24 cellular contexts compared by ENCODE assay signal in the genomic region with DNA sequence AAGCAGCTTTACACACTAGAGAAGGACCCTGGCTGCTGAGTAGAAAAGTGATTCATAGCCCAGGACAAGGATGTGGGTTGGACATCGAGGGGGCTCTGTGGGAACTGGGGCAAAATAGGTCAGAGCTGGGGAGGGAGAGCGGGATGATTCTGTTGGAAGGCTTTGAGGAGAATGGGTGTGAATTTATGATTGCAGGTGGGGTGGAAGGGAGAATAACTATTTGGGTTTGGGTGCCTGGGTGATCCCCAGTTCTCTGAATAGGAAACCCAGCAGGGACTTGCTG. TPM values are rescaled to one million over a fixed set of nuclear protein-coding genes. Genes with fewer than 3 reads are reported as not detected.
DNase-seq lines count a peak whose midpoint lies in the region; ATAC-seq, FAIRE-seq and TF ChIP-seq lines count a peak whose summit lies in the region.
"Had no signal": no experiment of that assay in that cellular context is flagged by ENCODE, and none has a peak within 500 bp of the region (broad histone marks: within the 10 kb centered on the region; RNA-seq: fewer than 3 reads in every experiment).

No MANE protein-coding gene starts in this region.

- no TSS peak for BruUV-seq in HepG2 (replicated peaks; lab: Mats Ljungman, UMichigan)

- H3K27ac Mint-ChIP-seq in WTC11: no peak overlapping the region
- H3K27ac Mint-ChIP-seq: CD14-positive monocyte; CD4-positive, alpha-beta T cell; CD8-positive, alpha-beta memory T cell; HFFc6 had no signal

- in situ Hi-C loops in HepG2 (cut with HindIII; ENCODE audit: extremely low pct_ligation_motif_present, low pct_unique_long_range_greater_than_20kb): loop anchor here (5.0 kb wide), 1 partner anchor 57 kb away; no protein-coding TSS in a partner anchor

- H3K4me3 Mint-ChIP-seq in WTC11: no peak overlapping the region
- H3K4me3 Mint-ChIP-seq: CD14-positive monocyte; CD4-positive, alpha-beta T cell; CD8-positive, alpha-beta memory T cell; HFFc6 had no signal

- H3K4me2 ChIP-seq in HepG2 (ENCODE audit: low read depth, low read length): no peak overlapping the region
- H3K4me2 ChIP-seq: A549; BLaER1 treated with 17β-estradiol and CSF1 and Interleukin-3, amounts not matched to agents 10 nM and 100 nM had no signal

- no peak overlapping the region for H3K9ac ChIP-seq in HepG2 (ENCODE audit: insufficient read depth, low read depth, low read length)
- H3K9ac ChIP-seq: BLaER1 treated with 17β-estradiol and CSF1 and Interleukin-3, amounts not matched to agents 10 nM and 100 nM had no signal

- CTCF ChIA-PET in HepG2 (lab: Yijun Ruan, JAX; ENCODE audit: low intra/inter-chr PET ratio, low total read pairs) (no interaction called here), WTC11 (lab: Charles Lee) (no interaction called here)

- WGBS in body of pancreas, 2 donors: 68 to 86% methylated on average over 2 of the region's 2 CpGs
- WGBS in HepG2 (ENCODE audit: low lambda C conversion rate): 75% methylated on average over 2 of the region's 2 CpGs

- peaks cover 8% of the 10 kb centered on the region for H3K4me1 ChIP-seq in body of pancreas
- peaks cover 19% of the 10 kb centered on the region for H3K4me1 ChIP-seq in HepG2 (ENCODE audit: insufficient read depth, low read length)
- no peaks in the 10 kb centered on the region for H3K4me1 ChIP-seq in Peyer's patch
- H3K4me1 ChIP-seq: A549, BE2C, HAP-1 had no signal

- no peaks in the 10 kb centered on the region for H3K27me3 ChIP-seq in body of pancreas
- H3K27me3 ChIP-seq in HepG2 (ENCODE audit: control insufficient read depth in 1 of 2, insufficient read depth in 2 of 2, low read length in 2 of 2): no peaks in the 10 kb centered on the region
- no peaks in the 10 kb centered on the region for H3K27me3 ChIP-seq in Peyer's patch
- H3K27me3 ChIP-seq: BE2C; BLaER1 treated with 17β-estradiol and CSF1 and Interleukin-3, amounts not matched to agents 10 nM and 100 nM had no signal

- peaks cover 7% of the 10 kb centered on the region; the same call in 1 of the 2 replicates for H4K20me1 ChIP-seq in HepG2 (ENCODE audit: insufficient read depth, low read length)
- H4K20me1 ChIP-seq: BLaER1 treated with 17β-estradiol and CSF1 and Interleukin-3, amounts not matched to agents 10 nM and 100 nM had no signal

- intact Hi-C loops in body of pancreas (cut with DNase I): no loop called here
- intact Hi-C loops in HepG2 (cut with micrococcal nuclease; ENCODE audit: unreplicated experiment): no loop called here

- TF ChIP-seq EP300 in HepG2 (IDR thresholded peaks at IDR 0.05; ENCODE audit: low read depth in 2 of 2, low read length in 2 of 2) (no peak), HepG2 (CRISPR knock-in tag; IDR thresholded peaks at IDR 0.05; ENCODE audit: borderline replicate concordance) (no peak)

- FAIRE-seq in HepG2 (lab: Jason Lieb, UNC): no peak
- FAIRE-seq: A549, G401.6, GM12892, H54 had no signal

- DNase-seq in Daoy (ENCODE audit: low read depth) (peak; percentile 31), body of pancreas (no peak), HepG2 (ENCODE audit: low spot score) (no peak), WTC11 (ENCODE audit: low spot score) (no peak), Peyer's patch (no peak)
- DNase-seq: 8988T; ACHN; AML-193; BE2C; CD4-positive, alpha-beta T cell; CD8-positive, alpha-beta memory T cell; DMS53; DMS79 treated with DMSO at 0.1 percent for 48 hours; GOT3; HFFc6 had no signal

- no peaks in the 10 kb centered on the region for H3K4me1 Mint-ChIP-seq in WTC11
- H3K4me1 Mint-ChIP-seq: CD14-positive monocyte; CD8-positive, alpha-beta memory T cell had no signal

- no peak overlapping the region for H3K4me3 ChIP-seq in body of pancreas
- H3K4me3 ChIP-seq in HepG2 (replicated peaks in 1 of 3; ENCODE audit: insufficient read depth in 1 of 3, low read depth in 2 of 3, low read length in 3 of 3): no peak overlapping the region
- no peak overlapping the region for H3K4me3 ChIP-seq in Peyer's patch
- H3K4me3 ChIP-seq: A549; BLaER1 treated with 17β-estradiol and CSF1 and Interleukin-3, amounts not matched to agents 10 nM and 100 nM; HAP-1 had no signal

- no peaks in the 10 kb centered on the region for H3K36me3 Mint-ChIP-seq in WTC11
- H3K36me3 Mint-ChIP-seq: CD14-positive monocyte; CD8-positive, alpha-beta memory T cell had no signal

- no peak for TF ChIP-seq RAD21 in HepG2 (CRISPR knock-in tag; IDR thresholded peaks at IDR 0.05)

- ATAC-seq in body of pancreas: no peak
- ATAC-seq in HepG2: peak; percentile 7; the same call in 2 of the 3 replicates
- ATAC-seq in WTC11: no peak
- no peak for ATAC-seq in SK-N-SH treated with all-trans-retinoic acid at 6 μM for 48 hours
- no peak for ATAC-seq in HG02981 (IDR thresholded peaks at IDR 0.05; ENCODE audit: unreplicated experiment)
- ATAC-seq: A549 had no signal

- no peaks in the 10 kb centered on the region for H3K79me2 ChIP-seq in HepG2 (ENCODE audit: insufficient read depth, low read length)

- H2AFZ ChIP-seq in HepG2 (ENCODE audit: low read length): no peak overlapping the region

- H3K27me3 Mint-ChIP-seq in WTC11 (ENCODE audit: low read depth): no peaks in the 10 kb centered on the region; the same call in 1 of the 2 replicates

- POLR2A ChIA-PET in HepG2 (lab: Yijun Ruan, JAX): interaction anchor here (1.0 to 19.0 kb wide), 10 partner anchors 8 to 55 kb away, joined by 3 to 638 read pairs (median 4); partner anchors contain the start of genes SERPINA3 and SERPINA5
- POLR2A ChIA-PET in WTC11 (lab: Charles Lee): no interaction called here

- TF ChIP-seq CTCF in body of pancreas (IDR thresholded peaks at IDR 0.05) (no peak), HepG2 (CRISPR knock-in tag; IDR thresholded peaks at IDR 0.05) (no peak), WTC11 (IDR thresholded peaks at IDR 0.05) (no peak), Peyer's patch (IDR thresholded peaks at IDR 0.05) (no peak)

- H3K27ac ChIP-seq in body of pancreas (peak overlapping the region in 3 of 4 donors; percentile 5 to 44 (median 26)), HepG2 (ENCODE audit: extremely low read length, insufficient read depth, low read length) (no peak overlapping the region), Peyer's patch (no peak overlapping the region)
- H3K27ac ChIP-seq: A549; BLaER1 treated with 17β-estradiol and CSF1 and Interleukin-3, amounts not matched to agents 10 nM and 100 nM had no signal

- peaks cover 6 to 24% of the 10 kb centered on the region in 2 donors for H3K36me3 ChIP-seq in body of pancreas (replicated peaks in 1 of 2; ENCODE audit: insufficient read depth in 1 of 2, low read depth in 2 of 2)
- H3K36me3 ChIP-seq in HepG2 (replicated peaks in 1 of 2; ENCODE audit: control insufficient read depth in 1 of 2, insufficient read depth in 2 of 2, low read length in 2 of 2): peaks cover 21 to 43% of the 10 kb centered on the region in 2 experiments
- H3K36me3 ChIP-seq in Peyer's patch: no peaks in the 10 kb centered on the region
- H3K36me3 ChIP-seq: BE2C; BLaER1 treated with 17β-estradiol and CSF1 and Interleukin-3, amounts not matched to agents 10 nM and 100 nM; HAP-1 had no signal

- TF ChIP-seq POLR2A in body of pancreas (IDR thresholded peaks at IDR 0.05) (no peak), HepG2 (IDR thresholded peaks at IDR 0.05; ENCODE audit: insufficient read depth in 1 of 2, low read depth in 2 of 2, low read length in 2 of 2) (no peak), Peyer's patch (IDR thresholded peaks at IDR 0.05) (no peak)

- H3K9me3 Mint-ChIP-seq in WTC11: peaks cover 11% of the 10 kb centered on the region
- H3K9me3 Mint-ChIP-seq: CD4-positive, alpha-beta T cell had no signal

- H3K9me3 ChIP-seq in body of pancreas: no peaks in the 10 kb centered on the region
- H3K9me3 ChIP-seq in HepG2 (ENCODE audit: low read length): no peaks in the 10 kb centered on the region
- no peaks in the 10 kb centered on the region for H3K9me3 ChIP-seq in Peyer's patch
- H3K9me3 ChIP-seq: BE2C, HAP-1 had no signal

RNA-seq across cellular contexts. Expression of gene SERPINA3, which starts 13.1 kb away (rescaled TPM):
- 1.3 TPM in 1 of 2 replicates, not detected in the other for total RNA-seq in Daoy (2014; rRNA removed; shearing (Covaris generic))
- total RNA-seq in body of pancreas (1,000 to 10,000 TPM in 1 of 2 donors, 100 to 1,000 TPM in 1; 396 to 1,783 TPM), HepG2 (2016; rRNA removed; fragmentation: Illumina TruSeq; extraction: Trizol) (433 and 825 TPM in 2 replicates), WTC11 (2021) (2.7 to 3.5 TPM (median 3.0 TPM) in 3 replicates), Peyer's patch (10 to 100 TPM; 25.9 to 61.8 (median 34.5) TPM)
- total RNA-seq in HepG2 (2016; cell fraction: cytosol; rRNA removed; fragmentation: Illumina TruSeq; extraction: Trizol; ENCODE audit: low read depth): 141 and 152 TPM in 2 replicates
- 426 and 840 TPM in 2 replicates for total RNA-seq in HepG2 (2016; cell fraction: insoluble cytoplasmic fraction; rRNA removed; fragmentation: Illumina TruSeq; extraction: Trizol)
- 232 and 248 TPM in 2 replicates for total RNA-seq in HepG2 (2016; cell fraction: membrane; rRNA removed; fragmentation: Illumina TruSeq; extraction: Trizol)
- 726 and 813 TPM in 2 replicates for total RNA-seq in HepG2 (2016; cell fraction: nucleus; rRNA removed; fragmentation: Illumina TruSeq; extraction: Trizol)
- polyA plus RNA-seq in HepG2 (2011; rRNA removed): 2,200 and 3,367 TPM in 2 replicates
- 3,577 and 4,656 TPM in 2 replicates for polyA plus RNA-seq in HepG2 (2011; cell fraction: cytosol; rRNA removed)
- polyA plus RNA-seq in HepG2 (2011; cell fraction: nucleus; rRNA removed): 1,545 and 2,325 TPM in 2 replicates
- polyA plus RNA-seq in HepG2 (2012): 306 and 2,041 TPM in 2 replicates
- 168 and 171 TPM in 2 replicates for polyA plus RNA-seq in HepG2 (2016; cell fraction: cytosol; fragmentation: Illumina TruSeq; extraction: Trizol; ENCODE audit: low read depth)
- polyA plus RNA-seq in HepG2 (2016; cell fraction: insoluble cytoplasmic fraction; fragmentation: Illumina TruSeq; extraction: Trizol; ENCODE audit: low read depth): 463 and 467 TPM in 2 replicates
- polyA plus RNA-seq in HepG2 (2016; cell fraction: membrane; fragmentation: Illumina TruSeq; extraction: Trizol; ENCODE audit: low read depth): 216 and 234 TPM in 2 replicates
- 1,122 and 1,162 TPM in 2 replicates for polyA plus RNA-seq in HepG2 (2016; cell fraction: nucleus; fragmentation: Illumina TruSeq; extraction: Trizol; ENCODE audit: insufficient read depth, low read depth)
- polyA minus RNA-seq in HepG2 (2011; rRNA and poly(A)+ RNA removed; ENCODE audit: low replicate concordance): 0.47 and 1,312 TPM in 2 replicates
- 680 and 1,323 TPM in 2 replicates for polyA minus RNA-seq in HepG2 (2011; cell fraction: cytosol; rRNA and poly(A)+ RNA removed)
- polyA minus RNA-seq in HepG2 (2011; cell fraction: nucleus; rRNA and poly(A)+ RNA removed): 461 and 851 TPM in 2 replicates
- total RNA-seq: CD4-positive, alpha-beta T cell; CD8-positive, alpha-beta memory T cell; HFFc6 had no signal
- polyA plus RNA-seq: CD14-positive monocyte; CD8-positive, alpha-beta memory T cell had no signal

RNA-seq across cellular contexts. Expression of gene SERPINA5, which starts 44.1 kb away (rescaled TPM):
- 0.17 and 0.33 TPM in 2 replicates for total RNA-seq in Daoy (2014; rRNA removed; shearing (Covaris generic))
- total RNA-seq in body of pancreas: 100 to 1,000 TPM in 1 of 2 donors, 10 to 100 TPM in 1; 76.0 to 101 TPM
- 237 and 498 TPM in 2 replicates for total RNA-seq in HepG2 (2016; rRNA removed; fragmentation: Illumina TruSeq; extraction: Trizol)
- total RNA-seq in HepG2 (2016; cell fraction: cytosol; rRNA removed; fragmentation: Illumina TruSeq; extraction: Trizol; ENCODE audit: low read depth): 71.6 and 82.2 TPM in 2 replicates
- total RNA-seq in HepG2 (2016; cell fraction: insoluble cytoplasmic fraction; rRNA removed; fragmentation: Illumina TruSeq; extraction: Trizol): 219 and 507 TPM in 2 replicates
- 187 and 205 TPM in 2 replicates for total RNA-seq in HepG2 (2016; cell fraction: membrane; rRNA removed; fragmentation: Illumina TruSeq; extraction: Trizol)
- total RNA-seq in HepG2 (2016; cell fraction: nucleus; rRNA removed; fragmentation: Illumina TruSeq; extraction: Trizol): 372 and 429 TPM in 2 replicates
- polyA plus RNA-seq in HepG2 (2011; rRNA removed): 449 and 569 TPM in 2 replicates
- 331 and 435 TPM in 2 replicates for polyA plus RNA-seq in HepG2 (2011; cell fraction: cytosol; rRNA removed)
- 165 and 220 TPM in 2 replicates for polyA plus RNA-seq in HepG2 (2011; cell fraction: nucleus; rRNA removed)
- 423 and 569 TPM in 2 replicates for polyA plus RNA-seq in HepG2 (2012)
- 81.2 and 88.3 TPM in 2 replicates for polyA plus RNA-seq in HepG2 (2016; cell fraction: cytosol; fragmentation: Illumina TruSeq; extraction: Trizol; ENCODE audit: low read depth)
- polyA plus RNA-seq in HepG2 (2016; cell fraction: insoluble cytoplasmic fraction; fragmentation: Illumina TruSeq; extraction: Trizol; ENCODE audit: low read depth): 241 and 254 TPM in 2 replicates
- polyA plus RNA-seq in HepG2 (2016; cell fraction: membrane; fragmentation: Illumina TruSeq; extraction: Trizol; ENCODE audit: low read depth): 159 and 171 TPM in 2 replicates
- polyA plus RNA-seq in HepG2 (2016; cell fraction: nucleus; fragmentation: Illumina TruSeq; extraction: Trizol; ENCODE audit: insufficient read depth, low read depth): 573 and 590 TPM in 2 replicates
- polyA minus RNA-seq in HepG2 (2011; rRNA and poly(A)+ RNA removed; ENCODE audit: low replicate concordance): 0.30 and 414 TPM in 2 replicates
- 176 and 231 TPM in 2 replicates for polyA minus RNA-seq in HepG2 (2011; cell fraction: cytosol; rRNA and poly(A)+ RNA removed)
- polyA minus RNA-seq in HepG2 (2011; cell fraction: nucleus; rRNA and poly(A)+ RNA removed): 87.0 and 105 TPM in 2 replicates
- total RNA-seq in WTC11 (2021): 1.5 to 3.2 TPM (median 2.2 TPM) in 3 replicates
- not detected for total RNA-seq in Peyer's patch
- total RNA-seq: CD4-positive, alpha-beta T cell; CD8-positive, alpha-beta memory T cell; HFFc6 had no signal
- polyA plus RNA-seq: CD14-positive monocyte; CD8-positive, alpha-beta memory T cell had no signal

Comparison
In these comparisons a context has a peak if more than half of its experiments do, and no peak if none do; other contexts are left out.
1. H3K27ac ChIP-seq: peak in body of pancreas (3 of 4); none in HepG2 (single experiment) and Peyer's patch (0 of 4).
2. RNA of gene SERPINA5, which starts 44.1 kb away (total RNA-seq): 71.6 to 507 TPM in HepG2 and 76.0 to 101 TPM in body of pancreas; 1.5 to 3.2 TPM in WTC11, not detected in Peyer's patch and 0.17 to 0.33 TPM in Daoy; every median in the first group is over 10 times any median in the second.